8 cellular contexts compared by ENCODE assay signal in the genomic region with DNA sequence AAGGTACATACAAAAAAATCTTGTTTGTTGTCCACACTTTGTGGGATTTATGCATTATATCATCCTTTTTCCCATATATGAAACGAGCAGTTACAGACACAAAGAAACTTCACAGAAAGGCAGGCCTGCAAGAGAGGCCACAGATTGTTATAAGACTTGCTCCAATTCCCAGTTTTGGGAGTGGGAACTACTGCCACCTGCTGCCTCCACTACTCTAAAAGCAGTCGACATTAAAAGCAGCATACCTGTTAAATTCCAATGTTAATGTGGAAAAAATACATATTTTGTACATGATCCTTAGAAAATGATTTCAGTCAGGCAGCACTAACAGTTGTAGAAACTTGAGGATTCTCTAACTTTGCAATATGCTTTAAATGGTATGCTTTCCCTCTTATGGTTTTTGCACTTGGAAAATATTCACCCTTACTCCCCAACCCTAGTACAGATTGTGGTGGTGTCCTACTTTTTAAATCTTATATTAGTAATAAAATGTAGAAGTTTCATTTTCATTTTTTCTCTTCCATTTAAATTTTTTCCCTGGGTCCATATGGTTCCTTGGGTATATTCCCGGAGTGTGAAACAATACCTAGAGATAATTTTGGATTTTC. TPM values are rescaled to one million over a fixed set of nuclear protein-coding genes. Genes with fewer than 3 reads are reported as not detected.
DNase-seq lines count a peak whose midpoint lies in the region; ATAC-seq and TF ChIP-seq lines count a peak whose summit lies in the region.

No MANE protein-coding gene starts in this region.

- no peaks in the 10 kb centered on the region for H3K36me3 Mint-ChIP-seq in chondrocyte (ENCODE audit: low read depth)
- no peaks in the 10 kb centered on the region for H3K36me3 Mint-ChIP-seq in mesothelial cell of epicardium
- H3K36me3 Mint-ChIP-seq in activated CD4-positive, alpha-beta T cell treated with anti-CD3 and anti-CD28 coated beads, Interleukin-2, amount 10 ng/mL, durations not matched to agents 7 days and 5 days (ENCODE audit: low read depth): no peaks in the 10 kb centered on the region

- no peak overlapping the region for H3K27ac Mint-ChIP-seq in chondrocyte (ENCODE audit: unreplicated experiment)
- peak overlapping the region; percentile 55 for H3K27ac Mint-ChIP-seq in mesothelial cell of epicardium
- H3K27ac Mint-ChIP-seq in activated CD4-positive, alpha-beta T cell treated with anti-CD3 and anti-CD28 coated beads, Interleukin-2, amount 10 ng/mL, durations not matched to agents 7 days and 5 days: no peak overlapping the region

- DNase-seq in DMS 273 treated with DMSO at 0.1 percent for 48 hours (lab: John Stamatoyannopoulos, UW) (peak; percentile 51), NCI-H2227 (lab: John Stamatoyannopoulos, UW; ENCODE audit: unreplicated experiment) (peak; percentile 44), chondrocyte (ENCODE audit: low spot score) (no peak), mesothelial cell of epicardium (ENCODE audit: low spot score in 2 of 2, unreplicated experiment in 2 of 2) (no peak), 8988T (no peak)
- no peak for DNase-seq in central memory CD4-positive, alpha-beta T cell
- DNase-seq in activated CD4-positive, alpha-beta T cell treated with anti-CD3 and anti-CD28 coated beads, Interleukin-2, amount 10 ng/mL, durations not matched to agents 7 days and 5 days: no peak

- H3K4me3 Mint-ChIP-seq in chondrocyte (ENCODE audit: unreplicated experiment) (no peak overlapping the region), mesothelial cell of epicardium (no peak overlapping the region)
- no peak overlapping the region for H3K4me3 Mint-ChIP-seq in activated CD4-positive, alpha-beta T cell treated with anti-CD3 and anti-CD28 coated beads, Interleukin-2, amount 10 ng/mL, durations not matched to agents 7 days and 5 days

- peaks cover 30% of the 10 kb centered on the region for H3K4me1 Mint-ChIP-seq in chondrocyte (ENCODE audit: low read depth)
- H3K4me1 Mint-ChIP-seq in mesothelial cell of epicardium: peaks cover 67% of the 10 kb centered on the region
- peaks cover 2% of the 10 kb centered on the region for H3K4me1 Mint-ChIP-seq in activated CD4-positive, alpha-beta T cell treated with anti-CD3 and anti-CD28 coated beads, Interleukin-2, amount 10 ng/mL, durations not matched to agents 7 days and 5 days

- CTCF ChIA-PET in activated CD4-positive, alpha-beta T cell treated with anti-CD3 and anti-CD28 coated beads, Interleukin-2, amount 10 ng/mL, durations not matched to agents 7 days and 5 days (lab: Charles Lee): no interaction called here

- no peak for ATAC-seq in HG03045 (IDR thresholded peaks at IDR 0.05; ENCODE audit: unreplicated experiment)

- H3K9me3 Mint-ChIP-seq in chondrocyte (ENCODE audit: low read depth): no peaks in the 10 kb centered on the region
- no peaks in the 10 kb centered on the region for H3K9me3 Mint-ChIP-seq in mesothelial cell of epicardium
- no peaks in the 10 kb centered on the region for H3K9me3 Mint-ChIP-seq in activated CD4-positive, alpha-beta T cell treated with anti-CD3 and anti-CD28 coated beads, Interleukin-2, amount 10 ng/mL, durations not matched to agents 7 days and 5 days

- H3K27me3 Mint-ChIP-seq in chondrocyte (ENCODE audit: low read depth): no peaks in the 10 kb centered on the region
- no peaks in the 10 kb centered on the region for H3K27me3 Mint-ChIP-seq in mesothelial cell of epicardium (ENCODE audit: low read depth)
- peaks cover 4% of the 10 kb centered on the region for H3K27me3 Mint-ChIP-seq in activated CD4-positive, alpha-beta T cell treated with anti-CD3 and anti-CD28 coated beads, Interleukin-2, amount 10 ng/mL, durations not matched to agents 7 days and 5 days

- POLR2A ChIA-PET in activated CD4-positive, alpha-beta T cell treated with anti-CD3 and anti-CD28 coated beads, Interleukin-2, amount 10 ng/mL, durations not matched to agents 7 days and 5 days (lab: Charles Lee): no interaction called here

- TF ChIP-seq CTCF in chondrocyte (IDR thresholded peaks at IDR 0.05) (peak; percentile 86), mesothelial cell of epicardium (IDR thresholded peaks at IDR 0.05; ENCODE audit: unreplicated experiment) (peak; percentile 33)

RNA-seq across cellular contexts. Expression of a gene that starts 37.9 kb away (rescaled TPM):
- total RNA-seq in chondrocyte (0.12 to 0.36 TPM (median 0.18 TPM) in 3 replicates), mesothelial cell of epicardium (0.54 to 0.71 TPM (median 0.59 TPM) in 3 replicates)
- total RNA-seq in activated CD4-positive, alpha-beta T cell treated with anti-CD3 and anti-CD28 coated beads, Interleukin-2, amount 10 ng/mL, durations not matched to agents 7 days and 5 days: not detected

Comparison
In these comparisons a context has a peak if more than half of its experiments do, and no peak if none do; other contexts are left out.
1. DNase-seq: peak in DMS 273 treated with DMSO at 0.1 percent for 48 hours (single experiment) and NCI-H2227 (single experiment); none in chondrocyte (single experiment), mesothelial cell of epicardium (0 of 2), central memory CD4-positive, alpha-beta T cell (single experiment), activated CD4-positive, alpha-beta T cell treated with anti-CD3 and anti-CD28 coated beads, Interleukin-2, amount 10 ng/mL, durations not matched to agents 7 days and 5 days (single experiment) and 8988T (single experiment).